Comparison of ENCODE assay signal across 26 cellular contexts in the genomic region with DNA sequence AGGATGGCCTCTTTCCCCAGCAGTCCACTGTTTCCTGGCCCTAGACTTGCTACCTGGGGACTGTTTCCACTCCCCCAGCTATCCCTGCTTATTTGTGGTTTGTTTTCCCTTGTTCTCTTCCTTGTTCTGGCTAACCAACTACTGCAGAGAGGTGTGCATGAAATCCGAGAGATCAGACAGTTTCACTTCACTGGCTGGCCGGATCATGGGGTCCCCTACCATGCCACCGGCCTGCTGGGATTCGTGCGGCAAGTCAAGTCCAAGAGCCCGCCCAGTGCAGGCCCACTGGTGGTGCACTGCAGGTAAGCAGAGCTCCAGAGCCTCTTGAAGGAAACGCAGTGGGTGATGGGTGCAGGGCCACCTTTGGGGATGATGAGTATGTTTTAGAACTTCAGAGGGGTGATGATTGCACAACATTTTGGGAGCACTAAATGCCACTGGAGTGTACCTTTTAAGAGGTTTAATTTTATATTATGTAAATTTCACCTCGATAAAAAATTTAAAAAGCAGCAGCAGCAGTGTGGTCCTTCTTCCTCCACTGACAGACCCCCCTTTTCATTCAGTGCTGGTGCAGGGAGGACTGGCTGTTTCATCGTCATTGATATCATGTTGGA.
"Had no signal": no experiment of that assay in that cellular context is flagged by ENCODE, and none has a peak within 500 bp of the region (broad histone marks: within the 10 kb centered on the region; RNA-seq: fewer than 3 reads in every experiment).

No MANE protein-coding gene starts in this region.

- ATAC-seq: gastroesophageal sphincter; left ventricle myocardium superior; natural killer cell; psoas muscle; right cardiac atrium; stimulated activated naive B cell treated with anti-CD40 and anti-IgM and Interleukin-4, amounts not matched to agents 10 μg/mL and 1 μg/mL and 100 μg/mL, for 72 hours had no signal

- H3K4me3 ChIP-seq: esophagus muscularis mucosa, gastroesophageal sphincter, heart left ventricle, hepatocyte, lower lobe of right lung, neural progenitor cell, psoas muscle, skin epidermis, spleen, transverse colon, upper lobe of right lung, uterus had no signal

- H3K9me3 ChIP-seq: esophagus muscularis mucosa, gastroesophageal sphincter, heart left ventricle, lower lobe of right lung, psoas muscle, spleen, transverse colon, upper lobe of right lung, uterus had no signal

- H2AFZ ChIP-seq: hepatocyte, neural progenitor cell had no signal

- DNase-seq: effector CD8-positive, alpha-beta T cell; endodermal cell; heart left ventricle; left colon; left ventricle myocardium superior; lower lobe of right lung; natural killer cell; nucleus accumbens; psoas muscle; right cardiac atrium; spleen; stimulated activated CD4-positive, alpha-beta T cell treated with anti-CD3 and anti-CD28 coated beads, Interleukin-4, amount 100 ng/mL, for 4 hours; stimulated activated naive B cell treated with anti-CD40 and anti-IgM and Interleukin-4, amounts not matched to agents 10 μg/mL and 1 μg/mL and 100 μg/mL, for 72 hours; transverse colon; upper lobe of right lung; uterus had no signal

- FAIRE-seq: colon, endothelial cell of umbilical vein had no signal

- H3K9me3 Mint-ChIP-seq: dendritic cell treated with granulocyte-macrophage colony-stimulating factor and Interleukin-4, amounts not matched to agents 40 ng/mL and 50 ng/mL, for 4 days; endodermal cell; natural killer cell; neural progenitor cell; stimulated activated naive B cell treated with anti-CD40 and anti-IgM and Interleukin-4, amounts not matched to agents 10 μg/mL and 1 μg/mL and 100 μg/mL, for 72 hours; stimulated activated naive CD8-positive, alpha-beta T cell treated with anti-CD3 and anti-CD28 coated beads, Interleukin-15, Interleukin-2, amounts not matched to agents 100 ng/mL and 50 ng/mL, for 24 hours had no signal

- H3K27ac Mint-ChIP-seq: dendritic cell treated with granulocyte-macrophage colony-stimulating factor and Interleukin-4, amounts not matched to agents 40 ng/mL and 50 ng/mL, for 4 days; endodermal cell; natural killer cell; neural progenitor cell; stimulated activated naive B cell treated with anti-CD40 and anti-IgM and Interleukin-4, amounts not matched to agents 10 μg/mL and 1 μg/mL and 100 μg/mL, for 72 hours; stimulated activated naive CD8-positive, alpha-beta T cell treated with anti-CD3 and anti-CD28 coated beads, Interleukin-15, Interleukin-2, amounts not matched to agents 100 ng/mL and 50 ng/mL, for 24 hours had no signal

- H3K27me3 ChIP-seq: esophagus muscularis mucosa, foreskin keratinocyte, gastroesophageal sphincter, heart left ventricle, hepatocyte, neural progenitor cell, spleen, transverse colon, upper lobe of right lung, uterus had no signal

- H3K36me3 Mint-ChIP-seq: natural killer cell; stimulated activated naive B cell treated with anti-CD40 and anti-IgM and Interleukin-4, amounts not matched to agents 10 μg/mL and 1 μg/mL and 100 μg/mL, for 72 hours had no signal

- H3K36me3 ChIP-seq: neural progenitor cell, transverse colon, uterus had no signal

- H3K4me1 ChIP-seq: esophagus muscularis mucosa, gastroesophageal sphincter, heart left ventricle, psoas muscle, spleen, transverse colon, upper lobe of right lung, uterus had no signal

- H3K9ac ChIP-seq: neural progenitor cell had no signal

- H3K4me3 Mint-ChIP-seq: dendritic cell treated with granulocyte-macrophage colony-stimulating factor and Interleukin-4, amounts not matched to agents 40 ng/mL and 50 ng/mL, for 4 days; endodermal cell; natural killer cell; neural progenitor cell; stimulated activated naive B cell treated with anti-CD40 and anti-IgM and Interleukin-4, amounts not matched to agents 10 μg/mL and 1 μg/mL and 100 μg/mL, for 72 hours; stimulated activated naive CD8-positive, alpha-beta T cell treated with anti-CD3 and anti-CD28 coated beads, Interleukin-15, Interleukin-2, amounts not matched to agents 100 ng/mL and 50 ng/mL, for 24 hours had no signal

- H3K4me2 ChIP-seq: hepatocyte, neural progenitor cell had no signal

- H3K4me1 Mint-ChIP-seq: endodermal cell; natural killer cell; stimulated activated naive B cell treated with anti-CD40 and anti-IgM and Interleukin-4, amounts not matched to agents 10 μg/mL and 1 μg/mL and 100 μg/mL, for 72 hours had no signal

- H3K79me2 ChIP-seq: hepatocyte had no signal

- H3K27ac ChIP-seq: esophagus muscularis mucosa, foreskin keratinocyte, gastroesophageal sphincter, heart left ventricle, hepatocyte, lower lobe of right lung, neural progenitor cell, psoas muscle, skin epidermis, spleen, transverse colon, upper lobe of right lung, uterus had no signal

- H3K27me3 Mint-ChIP-seq: dendritic cell treated with granulocyte-macrophage colony-stimulating factor and Interleukin-4, amounts not matched to agents 40 ng/mL and 50 ng/mL, for 4 days; stimulated activated naive CD8-positive, alpha-beta T cell treated with anti-CD3 and anti-CD28 coated beads, Interleukin-15, Interleukin-2, amounts not matched to agents 100 ng/mL and 50 ng/mL, for 24 hours had no signal
